Comparison of ENCODE assay signal across 18 cellular contexts in the genomic region with DNA sequence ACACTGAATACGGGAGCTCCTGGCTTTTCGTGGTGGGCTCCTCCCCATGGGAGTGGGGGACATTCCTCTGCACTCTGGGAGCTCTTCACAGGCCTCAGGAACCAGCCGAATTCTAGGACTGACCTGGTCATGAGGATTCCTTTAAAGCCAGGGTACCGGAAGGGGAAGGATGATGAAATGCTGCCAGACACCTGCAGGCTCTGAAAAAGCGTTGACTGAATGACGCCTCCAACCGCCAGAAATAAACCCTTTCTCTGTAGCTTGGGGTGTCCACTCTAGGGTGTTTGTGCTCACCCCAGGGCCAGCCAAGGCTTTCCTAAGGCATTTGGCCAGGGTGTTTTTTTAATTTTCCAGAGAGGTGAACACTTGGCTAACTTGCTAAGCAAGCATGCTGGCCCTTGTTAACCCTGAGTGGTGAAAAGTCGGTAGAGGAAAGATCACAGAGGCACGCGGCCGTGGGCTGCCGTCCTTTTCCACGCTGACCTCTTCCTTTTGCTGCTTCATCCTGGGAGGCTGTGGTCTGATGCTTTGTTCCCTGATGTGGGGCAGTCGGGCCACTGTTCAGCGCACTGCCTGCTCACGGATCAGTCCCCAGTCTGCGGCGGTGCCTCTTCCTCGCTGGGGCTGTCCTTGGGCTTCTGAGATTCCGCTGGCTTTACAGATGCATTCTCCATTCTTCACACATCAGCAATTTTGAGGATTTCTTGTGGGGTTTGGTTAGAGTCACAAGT. TPM values are rescaled to one million over a fixed set of nuclear protein-coding genes. Genes with fewer than 3 reads are reported as not detected.
A peak's percentile ranks its signal among the peaks of the same experiment; 100 is the strongest.
DNase-seq lines count a peak whose midpoint lies in the region; ATAC-seq and TF ChIP-seq lines count a peak whose summit lies in the region.
"Had no signal": no experiment of that assay in that cellular context is flagged by ENCODE, and none has a peak within 500 bp of the region (broad histone marks: within the 10 kb centered on the region; RNA-seq: fewer than 3 reads in every experiment).

No MANE protein-coding gene starts in this region.

- peak overlapping the region; percentile 64 for H2AFZ ChIP-seq in neuronal stem cell (ENCODE audit: low read length)

- H4K91ac ChIP-seq in neuronal stem cell (ENCODE audit: low read depth, low read length, poor library complexity) = no peak overlapping the region

- peak overlapping the region; percentile 34 for H3K23ac ChIP-seq in neuronal stem cell (ENCODE audit: low read depth, low read length, poor library complexity)

- intact Hi-C loops in heart right ventricle (cut with DNase I) (no loop called here), left cardiac atrium (cut with DNase I) (no loop called here), mucosa of descending colon (cut with DNase I, micrococcal nuclease) (no loop called here)

- TF ChIP-seq EP300 in gastroesophageal sphincter (IDR thresholded peaks at IDR 0.05) (no peak), upper lobe of left lung (IDR thresholded peaks at IDR 0.05) (no peak)

- TF ChIP-seq CTCF in heart right ventricle (IDR thresholded peaks at IDR 0.05) (no peak), gastroesophageal sphincter (IDR thresholded peaks at IDR 0.05) (no peak), upper lobe of left lung (IDR thresholded peaks at IDR 0.05) (no peak), mucosa of descending colon (IDR thresholded peaks at IDR 0.05) (no peak)

- H3K4me1 ChIP-seq in heart right ventricle (peaks cover 0 to 37% (median 18%) of the 10 kb centered on the region in 9 donors), gastroesophageal sphincter (peaks cover 3 to 52% (median 24%) of the 10 kb centered on the region in 3 donors), neuronal stem cell (ENCODE audit: control insufficient read depth in 2 of 2, insufficient read depth in 1 of 2, low read depth in 1 of 2, low read length in 2 of 2) (peaks cover 7 to 19% of the 10 kb centered on the region in 2 donors), upper lobe of left lung (peaks cover 22 to 65% (median 53%) of the 10 kb centered on the region in 4 donors), mucosa of descending colon (ENCODE audit: low read depth) (peaks cover 41% of the 10 kb centered on the region)
- H3K4me1 ChIP-seq: BLaER1 had no signal

- H2BK12ac ChIP-seq in neuronal stem cell (ENCODE audit: low read length) = no peak overlapping the region

- no peak overlapping the region for H2BK120ac ChIP-seq in neuronal stem cell (ENCODE audit: low read depth, low read length)

- no peak overlapping the region for H3K4me2 ChIP-seq in neuronal stem cell (ENCODE audit: insufficient read depth, low read length, poor library complexity, severe bottlenecking)
- H3K4me2 ChIP-seq: BLaER1, KMS-11 had no signal

- H3K36me3 ChIP-seq in heart right ventricle = peaks cover 0 to 98% (median 0%) of the 10 kb centered on the region in 9 donors
- H3K36me3 ChIP-seq in gastroesophageal sphincter = peaks cover 0 to 92% of the 10 kb centered on the region in 2 donors
- H3K36me3 ChIP-seq in neuronal stem cell (replicated peaks in 1 of 2; ENCODE audit: control insufficient read depth in 2 of 2, insufficient read depth in 2 of 2, low read length in 2 of 2) = peaks cover 31 to 79% of the 10 kb centered on the region in 2 donors
- H3K36me3 ChIP-seq in upper lobe of left lung = peaks cover 0 to 48% (median 18%) of the 10 kb centered on the region in 4 donors
- no peaks in the 10 kb centered on the region for H3K36me3 ChIP-seq in mucosa of descending colon (ENCODE audit: low read depth)

- TF ChIP-seq POLR2A in gastroesophageal sphincter (IDR thresholded peaks at IDR 0.05) = no peak
- TF ChIP-seq POLR2A in upper lobe of left lung (IDR thresholded peaks at IDR 0.05) = no peak

- H2BK5ac ChIP-seq in neuronal stem cell (ENCODE audit: low read length) = no peak overlapping the region

- 77 to 82% methylated on average over 20 of the region's 20 CpGs for WGBS in heart right ventricle, 2 donors
- 79 to 80% methylated on average over 2 to 10 of the region's 20 CpGs for WGBS in gastroesophageal sphincter (ENCODE audit: low coverage in 1 of 2), 2 donors
- no CpG with 5 or more reads among the region's 20 CpGs for WGBS in neuronal stem cell (ENCODE audit: extremely low coverage in 2 of 2, insufficient read length in 2 of 2, insufficient replicate concordance in 1 of 2), 2 donors
- 75 to 83% methylated on average over 17 to 20 of the region's 20 CpGs for WGBS in upper lobe of left lung, 2 donors

- peak overlapping the region; percentile 86 for H3K14ac ChIP-seq in neuronal stem cell (ENCODE audit: low read length)

- H3K27me3 ChIP-seq in heart right ventricle = no peaks in the 10 kb centered on the region
- H3K27me3 ChIP-seq in gastroesophageal sphincter = no peaks in the 10 kb centered on the region
- H3K27me3 ChIP-seq in neuronal stem cell (ENCODE audit: control insufficient read depth in 3 of 3, insufficient read depth in 3 of 3, low read depth in 1 of 3, low read length in 3 of 3) = no peaks in the 10 kb centered on the region
- no peaks in the 10 kb centered on the region for H3K27me3 ChIP-seq in upper lobe of left lung
- H3K27me3 ChIP-seq: BLaER1 had no signal

- H2AK5ac ChIP-seq in neuronal stem cell (ENCODE audit: low read depth, low read length) = no peak overlapping the region

- H3K18ac ChIP-seq in neuronal stem cell (ENCODE audit: low read length) = peak overlapping the region; percentile 62

- peak overlapping the region; percentile 80 for H3K9ac ChIP-seq in neuronal stem cell (ENCODE audit: low read depth, low read length, poor library complexity)
- H3K9ac ChIP-seq: BLaER1, KMS-11 had no signal

- no peak overlapping the region for H2BK15ac ChIP-seq in neuronal stem cell (ENCODE audit: low read length)

- H3K4ac ChIP-seq in neuronal stem cell (ENCODE audit: low read length) = no peak overlapping the region

- peak overlapping the region; percentile 44 to 83 (median 69) for H3K27ac ChIP-seq in heart right ventricle
- peak overlapping the region in 3 of 4 donors; percentile 17 to 57 (median 20) for H3K27ac ChIP-seq in gastroesophageal sphincter
- H3K27ac ChIP-seq in neuronal stem cell (replicated peaks; ENCODE audit: low read length) = peak overlapping the region; percentile 24
- peak overlapping the region; percentile 67 to 79 (median 76) for H3K27ac ChIP-seq in upper lobe of left lung
- H3K27ac ChIP-seq: BLaER1, KMS-11 had no signal

- no peaks in the 10 kb centered on the region for H3K79me1 ChIP-seq in neuronal stem cell (ENCODE audit: low read depth, low read length)

- H3K4me3 ChIP-seq in heart right ventricle (no peak overlapping the region), gastroesophageal sphincter (no peak overlapping the region), neuronal stem cell (ENCODE audit: low read length in 2 of 2) (no peak overlapping the region), upper lobe of left lung (no peak overlapping the region), mucosa of descending colon (no peak overlapping the region)
- H3K4me3 ChIP-seq: BLaER1 had no signal

- H3K9me3 ChIP-seq in heart right ventricle = no peaks in the 10 kb centered on the region
- no peaks in the 10 kb centered on the region for H3K9me3 ChIP-seq in gastroesophageal sphincter
- H3K9me3 ChIP-seq in neuronal stem cell (replicated peaks in 1 of 2; ENCODE audit: control insufficient read depth in 2 of 2, insufficient read depth in 1 of 2, low read depth in 1 of 2, low read length in 2 of 2) = no peaks in the 10 kb centered on the region
- H3K9me3 ChIP-seq in upper lobe of left lung = no peaks in the 10 kb centered on the region
- H3K9me3 ChIP-seq in mucosa of descending colon = no peaks in the 10 kb centered on the region
- H3K9me3 ChIP-seq: BLaER1 had no signal

- ATAC-seq in heart right ventricle = no peak
- ATAC-seq in left cardiac atrium = no peak
- ATAC-seq in gastroesophageal sphincter = no peak
- ATAC-seq in upper lobe of left lung (ENCODE audit: low FRiP score in 2 of 2) = peak in 1 of 2 donors; percentile 7
- ATAC-seq in SK-N-SH treated with all-trans-retinoic acid at 6 μM for 48 hours = no peak
- no peak for ATAC-seq in mucosa of descending colon
- ATAC-seq: PC-3 had no signal

- no peak for DNase-seq in heart right ventricle
- DNase-seq in left cardiac atrium = no peak
- peak; percentile 31 for DNase-seq in neuronal stem cell (ENCODE audit: low spot score)
- DNase-seq in upper lobe of left lung = peak in 1 of 2 donors; percentile 57
- DNase-seq in DMS 273 treated with DMSO at 0.1 percent for 48 hours (lab: John Stamatoyannopoulos, UW) = no peak
- DNase-seq in mucosa of descending colon = no peak
- DNase-seq: activated CD4-positive, CD25-positive, alpha-beta regulatory T cell treated with anti-CD3 and anti-CD28 coated beads, Interleukin-2, amount 50 U/mL, for 72 hours; HFFc6; NCI-H1092 treated with DMSO at 0.1 percent for 48 hours; NCI-H748 treated with DMSO at 0.1 percent for 48 hours; PC-3; small intestine; stimulated activated CD8-positive, alpha-beta memory T cell treated with anti-CD3 and anti-CD28 coated beads, Interleukin-4, amount 100 ng/mL, for 48 hours; T1000 had no signal

- no peak overlapping the region for H4K8ac ChIP-seq in neuronal stem cell (ENCODE audit: low read depth, low read length)

TF ChIP-seq in SK-N-SH treated with all-trans-retinoic acid at 6 μM for 48 hours, 23 proteins besides CTCF, POLR2A, EP300 and RAD21 (continues in another document):
- TF ChIP-seq TCF4 (CRISPR knock-in tag; IDR thresholded peaks at IDR 0.05; ENCODE audit: borderline replicate concordance) = no peak
- TF ChIP-seq, protein P1, sequence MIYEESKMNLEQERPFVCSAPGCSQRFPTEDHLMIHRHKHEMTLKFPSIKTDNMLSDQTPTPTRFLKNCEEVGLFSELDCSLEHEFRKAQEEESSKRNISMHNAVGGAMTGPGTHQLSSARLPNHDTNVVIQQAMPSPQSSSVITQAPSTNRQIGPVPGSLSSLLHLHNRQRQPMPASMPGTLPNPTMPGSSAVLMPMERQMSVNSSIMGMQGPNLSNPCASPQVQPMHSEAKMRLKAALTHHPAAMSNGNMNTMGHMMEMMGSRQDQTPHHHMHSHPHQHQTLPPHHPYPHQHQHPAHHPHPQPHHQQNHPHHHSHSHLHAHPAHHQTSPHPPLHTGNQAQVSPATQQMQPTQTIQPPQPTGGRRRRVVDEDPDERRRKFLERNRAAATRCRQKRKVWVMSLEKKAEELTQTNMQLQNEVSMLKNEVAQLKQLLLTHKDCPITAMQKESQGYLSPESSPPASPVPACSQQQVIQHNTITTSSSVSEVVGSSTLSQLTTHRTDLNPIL (CRISPR knock-in tag; IDR thresholded peaks at IDR 0.05; ENCODE audit: low read depth) = no peak

RNA-seq across cellular contexts. Expression of gene IMPA2, which starts 32.0 kb away (rescaled TPM):
- total RNA-seq in heart right ventricle (10 to 100 TPM; 19.8 to 79.6 (median 32.2) TPM), left cardiac atrium (10 to 100 TPM; 17.2 to 28.4 TPM), gastroesophageal sphincter (100 to 1,000 TPM; 112 to 385 (median 215) TPM), upper lobe of left lung (100 to 1,000 TPM in 2 of 6 donors, 10 to 100 TPM in 4; 59.3 to 111 (median 77.6) TPM), mucosa of descending colon (100 to 1,000 TPM in 2 of 3 donors, 10 to 100 TPM in 1; 58.0 to 152 (median 117) TPM)
- 10 to 100 TPM; 17.6 to 41.9 TPM for polyA plus RNA-seq in heart right ventricle
- polyA plus RNA-seq in neuronal stem cell (2013, experiment 1 of 2) = 71.9 TPM
- polyA plus RNA-seq in neuronal stem cell (2013, experiment 2 of 2) = 69.5 TPM

Comparison
In these comparisons a context has a peak if more than half of its experiments do, and no peak if none do; other contexts are left out.
1. H3K27ac ChIP-seq: peak in every context shown above with its lines; median percentile 76 in upper lobe of left lung; 69 in heart right ventricle; 24 in neuronal stem cell; 20 in gastroesophageal sphincter.